ENCODE assay signal across 2 cellular contexts in the genomic region with DNA sequence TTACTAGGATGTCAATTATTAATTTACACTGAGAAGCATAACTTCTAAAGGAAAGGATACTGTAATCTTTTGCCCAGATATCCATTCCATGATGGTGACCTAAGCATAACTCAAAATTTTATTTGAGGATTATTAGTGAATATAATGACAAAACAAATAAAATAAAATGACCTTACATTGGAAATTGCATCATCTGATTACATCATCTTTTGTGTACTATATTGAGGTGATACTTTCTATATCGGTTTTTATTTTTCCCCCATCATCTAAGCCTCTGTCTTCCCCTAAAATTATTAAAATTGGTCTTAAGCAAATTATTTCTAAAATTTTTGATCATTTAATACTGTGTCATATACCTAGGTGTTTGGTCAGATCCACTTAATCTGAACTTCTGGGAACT.
TF ChIP-seq lines count a peak whose summit lies in the region.

No MANE protein-coding gene starts in this region.

TF ChIP-seq in IMR-90, 13 proteins besides CTCF, POLR2A, EP300 and RAD21:
- TF ChIP-seq MXI1 (IDR thresholded peaks at IDR 0.05; ENCODE audit: borderline replicate concordance, low read depth, low read length), result no peak
- peak; percentile 46; the same call in 1 of the 2 replicates for TF ChIP-seq CEBPB (IDR thresholded peaks at IDR 0.05; ENCODE audit: low read depth, low read length)

TF ChIP-seq in GM12878, 131 proteins besides CTCF, POLR2A, EP300 and RAD21:
- TF ChIP-seq, protein P1, sequence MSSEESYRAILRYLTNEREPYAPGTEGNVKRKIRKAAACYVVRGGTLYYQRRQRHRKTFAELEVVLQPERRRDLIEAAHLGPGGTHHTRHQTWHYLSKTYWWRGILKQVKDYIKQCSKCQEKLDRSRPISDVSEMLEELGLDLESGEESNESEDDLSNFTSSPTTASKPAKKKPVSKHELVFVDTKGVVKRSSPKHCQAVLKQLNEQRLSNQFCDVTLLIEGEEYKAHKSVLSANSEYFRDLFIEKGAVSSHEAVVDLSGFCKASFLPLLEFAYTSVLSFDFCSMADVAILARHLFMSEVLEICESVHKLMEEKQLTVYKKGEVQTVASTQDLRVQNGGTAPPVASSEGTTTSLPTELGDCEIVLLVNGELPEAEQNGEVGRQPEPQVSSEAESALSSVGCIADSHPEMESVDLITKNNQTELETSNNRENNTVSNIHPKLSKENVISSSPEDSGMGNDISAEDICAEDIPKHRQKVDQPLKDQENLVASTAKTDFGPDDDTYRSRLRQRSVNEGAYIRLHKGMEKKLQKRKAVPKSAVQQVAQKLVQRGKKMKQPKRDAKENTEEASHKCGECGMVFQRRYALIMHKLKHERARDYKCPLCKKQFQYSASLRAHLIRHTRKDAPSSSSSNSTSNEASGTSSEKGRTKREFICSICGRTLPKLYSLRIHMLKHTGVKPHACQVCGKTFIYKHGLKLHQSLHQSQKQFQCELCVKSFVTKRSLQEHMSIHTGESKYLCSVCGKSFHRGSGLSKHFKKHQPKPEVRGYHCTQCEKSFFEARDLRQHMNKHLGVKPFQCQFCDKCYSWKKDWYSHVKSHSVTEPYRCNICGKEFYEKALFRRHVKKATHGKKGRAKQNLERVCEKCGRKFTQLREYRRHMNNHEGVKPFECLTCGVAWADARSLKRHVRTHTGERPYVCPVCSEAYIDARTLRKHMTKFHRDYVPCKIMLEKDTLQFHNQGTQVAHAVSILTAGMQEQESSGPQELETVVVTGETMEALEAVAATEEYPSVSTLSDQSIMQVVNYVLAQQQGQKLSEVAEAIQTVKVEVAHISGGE (CRISPR knock-in tag; IDR thresholded peaks at IDR 0.05), result no peak
- TF ChIP-seq, protein P2, sequence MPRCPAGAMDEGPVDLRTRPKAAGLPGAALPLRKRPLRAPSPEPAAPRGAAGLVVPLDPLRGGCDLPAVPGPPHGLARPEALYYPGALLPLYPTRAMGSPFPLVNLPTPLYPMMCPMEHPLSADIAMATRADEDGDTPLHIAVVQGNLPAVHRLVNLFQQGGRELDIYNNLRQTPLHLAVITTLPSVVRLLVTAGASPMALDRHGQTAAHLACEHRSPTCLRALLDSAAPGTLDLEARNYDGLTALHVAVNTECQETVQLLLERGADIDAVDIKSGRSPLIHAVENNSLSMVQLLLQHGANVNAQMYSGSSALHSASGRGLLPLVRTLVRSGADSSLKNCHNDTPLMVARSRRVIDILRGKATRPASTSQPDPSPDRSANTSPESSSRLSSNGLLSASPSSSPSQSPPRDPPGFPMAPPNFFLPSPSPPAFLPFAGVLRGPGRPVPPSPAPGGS (IDR thresholded peaks at IDR 0.05; ENCODE audit: borderline replicate concordance, insufficient read depth, low read depth, low read length, poor library complexity, severe bottlenecking), result no peak
- TF ChIP-seq HCFC1 (IDR thresholded peaks at IDR 0.05; ENCODE audit: low read length), result no peak
- 0 out of 2 replicates have a peak, but pooled peaks have one; percentile 20 for TF ChIP-seq ATF7 (IDR thresholded peaks at IDR 0.05; ENCODE audit: low read depth)
- no peak for TF ChIP-seq SREBF2 (IDR thresholded peaks at IDR 0.05; ENCODE audit: low read length)
- TF ChIP-seq CHD1 (IDR thresholded peaks at IDR 0.05; ENCODE audit: low read depth, low read length), result no peak
